Comparison of ENCODE assay signal across 28 cellular contexts in genomic region chr11:82465481-82465880, GRCh38.
"Had no signal": no experiment of that assay in that cellular context is flagged by ENCODE, and none has a peak within 500 bp of the region (broad histone marks: within the 10 kb centered on the region; RNA-seq: fewer than 3 reads in every experiment).

No MANE protein-coding gene starts in this region.

- H3K4me1 ChIP-seq: Peyer's patch had no signal

- H3K36me3 ChIP-seq: brain microvascular endothelial cell, cardiac muscle cell, Peyer's patch had no signal

- H3K9me3 ChIP-seq: Peyer's patch had no signal

- FAIRE-seq: astrocyte, TTC549 had no signal

- H3K27ac ChIP-seq: brain microvascular endothelial cell, cardiac muscle cell, KMS-11, Peyer's patch had no signal

- H3K27me3 ChIP-seq: brain microvascular endothelial cell, cardiac muscle cell, Peyer's patch had no signal

- DNase-seq: activated CD4-positive, alpha-beta T cell treated with anti-CD3 and anti-CD28 coated beads for 36 hours; activated CD4-positive, alpha-beta T cell treated with anti-CD3 and anti-CD28 coated beads, Interleukin-2, amount 10 ng/mL, durations not matched to agents 7 days and 5 days; activated CD4-positive, alpha-beta T cell treated with anti-CD3 and anti-CD28 coated beads, Interleukin-2, amount 50 U/mL, for 48 hours; activated CD8-positive, alpha-beta T cell treated with anti-CD3 and anti-CD28 coated beads, Interleukin-2, amount 10 ng/mL, durations not matched to agents 7 days and 5 days; activated gamma-delta T cell; activated naive CD4-positive, alpha-beta T cell treated with Interleukin-2 at 50 U/mL for 16 hours; activated naive CD8-positive, alpha-beta T cell treated with anti-CD3 and anti-CD28 coated beads, Interleukin-2, amount 10 ng/mL, durations not matched to agents 7 days and 5 days; activated T-cell treated with anti-CD3 and anti-CD28 coated beads, Interleukin-2, amount 50 U/mL, for 24 hours; amygdala; brain microvascular endothelial cell; NCI-H1092 treated with DMSO at 0.1 percent for 48 hours; NCI-H1417; NCI-H146; NCI-H187; NCI-H2029 treated with DMSO at 0.1 percent for 48 hours; NCI-H2107; NCI-H2171; NCI-H510A; NCI-H526; NCI-H748 treated with DMSO at 0.1 percent for 48 hours; NK-92 treated with Interleukin-12 subunit alpha and Interleukin-12 subunit beta, amount 100 ng/mL, for 24 hours; PC-3; Peyer's patch; Right ventricle myocardium superior had no signal

- ATAC-seq: activated CD4-positive, alpha-beta T cell treated with anti-CD3 and anti-CD28 coated beads for 36 hours; activated CD8-positive, alpha-beta T cell treated with anti-CD3 and anti-CD28 coated beads, Interleukin-2, amount 10 ng/mL, durations not matched to agents 7 days and 5 days; PC-3 had no signal

- H3K4me3 ChIP-seq: cardiac muscle cell, Peyer's patch had no signal
